10 cellular contexts compared by ENCODE assay signal in the genomic region with DNA sequence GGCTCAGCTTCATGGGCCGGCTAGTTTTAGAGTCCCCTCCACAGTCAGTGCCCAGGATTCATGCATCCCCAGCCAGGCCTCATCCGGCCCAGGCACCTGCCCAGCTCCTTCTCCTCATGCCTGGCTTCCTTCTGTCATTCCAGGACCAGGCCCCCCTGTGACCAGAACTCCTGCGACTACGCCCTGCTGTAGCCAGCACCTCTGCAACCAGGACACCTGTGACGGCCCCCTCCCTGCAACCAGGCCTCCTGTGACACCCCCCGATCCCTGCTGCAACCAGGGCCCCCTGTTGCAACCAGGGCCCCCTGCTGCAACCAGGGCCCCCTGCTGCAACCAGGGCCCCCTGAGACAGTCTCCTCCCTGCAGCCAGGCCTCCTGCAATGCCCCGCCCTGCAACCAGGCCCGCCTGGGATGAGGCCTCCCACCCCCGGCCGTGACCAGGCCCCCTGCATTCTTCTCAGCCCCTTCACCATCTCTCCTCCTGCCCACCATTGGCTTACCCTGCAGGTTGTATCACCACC. TPM values are rescaled to one million over a fixed set of nuclear protein-coding genes. Genes with fewer than 3 reads are reported as not detected.
A peak's percentile ranks its signal among the peaks of the same experiment; 100 is the strongest.
DNase-seq lines count a peak whose midpoint lies in the region; ATAC-seq, FAIRE-seq and TF ChIP-seq lines count a peak whose summit lies in the region.
"Had no signal": no experiment of that assay in that cellular context is flagged by ENCODE, and none has a peak within 500 bp of the region (broad histone marks: within the 10 kb centered on the region; RNA-seq: fewer than 3 reads in every experiment).

No MANE protein-coding gene starts in this region.

- WGBS in HepG2 (ENCODE audit: low lambda C conversion rate): 8% methylated on average over 6 of the region's 10 CpGs
- WGBS in spleen, 5 donors: 74 to 89% (median 83%) methylated on average over 10 of the region's 10 CpGs

- CTCF ChIA-PET in activated B cell treated with CpG ODN at 0.5 μM for 24 hours (lab: Charles Lee) (no interaction called here), HepG2 (lab: Yijun Ruan, JAX; ENCODE audit: low intra/inter-chr PET ratio, low total read pairs) (no interaction called here)

- ATAC-seq in activated B cell treated with CpG ODN at 0.5 μM for 24 hours (ENCODE audit: low read depth) (no peak), HepG2 (peak; percentile 52), HG03354 (IDR thresholded peaks at IDR 0.05; ENCODE audit: poor library complexity, severe bottlenecking, unreplicated experiment) (no peak)
- ATAC-seq: CD8-positive, alpha-beta T cell had no signal

- H3K27me3 Mint-ChIP-seq in activated B cell treated with CpG ODN at 0.5 μM for 24 hours: peaks cover 9% of the 10 kb centered on the region

- peak overlapping the region; percentile 73 for H3K27ac ChIP-seq in HUES48 (ENCODE audit: low read depth, low read length)
- no peak overlapping the region for H3K27ac ChIP-seq in HepG2 (ENCODE audit: extremely low read length, insufficient read depth, low read length)
- peak overlapping the region in 1 of 8 donors; percentile 28 for H3K27ac ChIP-seq in spleen

- intact Hi-C loops in activated B cell treated with CpG ODN at 0.5 μM for 24 hours (cut with micrococcal nuclease) (no loop called here), HepG2 (cut with micrococcal nuclease; ENCODE audit: unreplicated experiment) (no loop called here), spleen (cut with DNase I; ENCODE audit: low total_unique reads) (no loop called here)

- TF ChIP-seq CTCF in activated B cell treated with CpG ODN at 0.5 μM for 24 hours (IDR thresholded peaks at IDR 0.05) (no peak), HepG2 (CRISPR knock-in tag; IDR thresholded peaks at IDR 0.05) (no peak), spleen (IDR thresholded peaks at IDR 0.05 in 8 of 11, conservative IDR thresholded peaks at IDR 0.05 in 3 of 11) (no peak)

- H3K9me3 ChIP-seq in HUES48 (ENCODE audit: control insufficient read depth, insufficient read depth, low read length): no peaks in the 10 kb centered on the region
- no peaks in the 10 kb centered on the region for H3K9me3 ChIP-seq in HepG2 (ENCODE audit: low read length)
- peaks cover 0 to 16% (median 10%) of the 10 kb centered on the region in 8 donors for H3K9me3 ChIP-seq in spleen

- no peaks in the 10 kb centered on the region for H3K79me2 ChIP-seq in HepG2 (ENCODE audit: insufficient read depth, low read length)

- TF ChIP-seq RAD21 in HepG2 (CRISPR knock-in tag; IDR thresholded peaks at IDR 0.05): no peak

- peak; percentile 9 for DNase-seq in activated B cell treated with CpG ODN at 0.5 μM for 24 hours
- no peak for DNase-seq in HepG2 (ENCODE audit: low spot score)
- peak; percentile 52 for DNase-seq in spleen
- DNase-seq in NCI-H345 (lab: John Stamatoyannopoulos, UW): no peak
- DNase-seq in effector CD8-positive, alpha-beta T cell (lab: John Stamatoyannopoulos, UW): no peak
- no peak for DNase-seq in middle frontal gyrus (ENCODE audit: extremely low spot score, low spot score)
- DNase-seq: T-helper 9 cell had no signal

- no peaks in the 10 kb centered on the region for H3K36me3 Mint-ChIP-seq in activated B cell treated with CpG ODN at 0.5 μM for 24 hours (ENCODE audit: low read depth)
- H3K36me3 Mint-ChIP-seq: CD8-positive, alpha-beta T cell had no signal

- no peak overlapping the region for H3K4me3 ChIP-seq in HUES48 (ENCODE audit: low read depth, low read length)
- H3K4me3 ChIP-seq in HepG2 (replicated peaks in 1 of 3; ENCODE audit: insufficient read depth in 1 of 3, low read depth in 2 of 3, low read length in 3 of 3): peak overlapping the region in 1 of 3 experiments; percentile 14; a peak in 1 of 6 replicates
- H3K4me3 ChIP-seq in spleen: no peak overlapping the region

- no peaks in the 10 kb centered on the region for H4K20me1 ChIP-seq in HepG2 (ENCODE audit: insufficient read depth, low read length)

- H3K4me3 Mint-ChIP-seq in activated B cell treated with CpG ODN at 0.5 μM for 24 hours: no peak overlapping the region
- H3K4me3 Mint-ChIP-seq: CD8-positive, alpha-beta T cell had no signal

- POLR2A ChIA-PET in activated B cell treated with CpG ODN at 0.5 μM for 24 hours (lab: Charles Lee) (no interaction called here), HepG2 (lab: Yijun Ruan, JAX) (no interaction called here)

- H3K9me3 Mint-ChIP-seq in activated B cell treated with CpG ODN at 0.5 μM for 24 hours: peaks cover 13% of the 10 kb centered on the region

- H3K4me1 ChIP-seq in HUES48 (ENCODE audit: control insufficient read depth, insufficient read depth, low read length): peaks cover 18% of the 10 kb centered on the region
- peaks cover 17% of the 10 kb centered on the region for H3K4me1 ChIP-seq in HepG2 (ENCODE audit: insufficient read depth, low read length)
- peaks cover 0 to 28% (median 11%) of the 10 kb centered on the region in 6 donors for H3K4me1 ChIP-seq in spleen

- no peak overlapping the region for H3K9ac ChIP-seq in HUES48 (ENCODE audit: low read depth, low read length)
- no peak overlapping the region for H3K9ac ChIP-seq in HepG2 (ENCODE audit: insufficient read depth, low read depth, low read length)

- H3K4me1 Mint-ChIP-seq in activated B cell treated with CpG ODN at 0.5 μM for 24 hours: no peaks in the 10 kb centered on the region

- H3K27me3 ChIP-seq in HUES48 (ENCODE audit: control insufficient read depth, insufficient read depth, low read length): no peaks in the 10 kb centered on the region
- peaks cover 1 to 40% of the 10 kb centered on the region in 2 experiments; a peak in 4 of 5 replicates for H3K27me3 ChIP-seq in HepG2 (ENCODE audit: control insufficient read depth in 1 of 2, insufficient read depth in 2 of 2, low read length in 2 of 2)
- peaks cover 0 to 11% (median 0%) of the 10 kb centered on the region in 7 donors for H3K27me3 ChIP-seq in spleen (replicated peaks in 1 of 7)

- no peak overlapping the region for H3K27ac Mint-ChIP-seq in activated B cell treated with CpG ODN at 0.5 μM for 24 hours
- H3K27ac Mint-ChIP-seq: CD8-positive, alpha-beta T cell had no signal

- FAIRE-seq in HepG2 (lab: Jason Lieb, UNC): no peak

- TF ChIP-seq EP300 in HepG2 (IDR thresholded peaks at IDR 0.05; ENCODE audit: low read depth in 2 of 2, low read length in 2 of 2): no peak
- TF ChIP-seq EP300 in HepG2 (CRISPR knock-in tag; IDR thresholded peaks at IDR 0.05; ENCODE audit: borderline replicate concordance): no peak

- peak overlapping the region; percentile 57 for H3K4me2 ChIP-seq in HepG2 (ENCODE audit: low read depth, low read length)

- in situ Hi-C loops in HepG2 (cut with HindIII; ENCODE audit: extremely low pct_ligation_motif_present, low pct_unique_long_range_greater_than_20kb): no loop called here

- BruUV-seq in HepG2 (replicated peaks; lab: Mats Ljungman, UMichigan): no TSS peak

- no peak overlapping the region for H2AFZ ChIP-seq in HepG2 (ENCODE audit: low read length)

- TF ChIP-seq POLR2A in HepG2 (IDR thresholded peaks at IDR 0.05; ENCODE audit: insufficient read depth in 1 of 2, low read depth in 2 of 2, low read length in 2 of 2) (no peak), spleen (IDR thresholded peaks at IDR 0.05) (no peak)

- H3K36me3 ChIP-seq in HUES48 (ENCODE audit: control insufficient read depth, insufficient read depth, low read length) (no peaks in the 10 kb centered on the region), HepG2 (replicated peaks in 1 of 2; ENCODE audit: control insufficient read depth in 1 of 2, insufficient read depth in 2 of 2, low read length in 2 of 2) (no peaks in the 10 kb centered on the region), spleen (no peaks in the 10 kb centered on the region)

RNA-seq across cellular contexts. Expression of a gene that starts 46.8 kb away (rescaled TPM):
- total RNA-seq in activated B cell treated with CpG ODN at 0.5 μM for 24 hours (not detected in 2 replicates), HepG2 (2016; rRNA removed; fragmentation: Illumina TruSeq; extraction: Trizol) (not detected in 2 replicates), spleen (1 to 10 TPM; 1.2 to 5.5 (median 3.1) TPM)
- total RNA-seq in HepG2 (2016; cell fraction: cytosol; rRNA removed; fragmentation: Illumina TruSeq; extraction: Trizol; ENCODE audit: low read depth): not detected in 2 replicates
- total RNA-seq in HepG2 (2016; cell fraction: insoluble cytoplasmic fraction; rRNA removed; fragmentation: Illumina TruSeq; extraction: Trizol): 0.04 TPM in 1 of 2 replicates, not detected in the other
- total RNA-seq in HepG2 (2016; cell fraction: membrane; rRNA removed; fragmentation: Illumina TruSeq; extraction: Trizol): not detected in 2 replicates
- total RNA-seq in HepG2 (2016; cell fraction: nucleus; rRNA removed; fragmentation: Illumina TruSeq; extraction: Trizol): not detected in 2 replicates
- polyA plus RNA-seq in HepG2 (2011; rRNA removed) (0.16 and 0.17 TPM in 2 replicates), spleen (1 to 10 TPM in 2 of 3 donors, under 1 TPM in 1; 0.26 to 2.5 (median 1.9) TPM)
- polyA plus RNA-seq in HepG2 (2011; cell fraction: cytosol; rRNA removed): 0.12 and 0.31 TPM in 2 replicates
- polyA plus RNA-seq in HepG2 (2011; cell fraction: nucleus; rRNA removed): 0.12 and 0.19 TPM in 2 replicates
- polyA plus RNA-seq in HepG2 (2012): not detected in 2 replicates
- polyA plus RNA-seq in HepG2 (2016; cell fraction: cytosol; fragmentation: Illumina TruSeq; extraction: Trizol; ENCODE audit: low read depth): 0.07 TPM in 1 of 2 replicates, not detected in the other
- polyA plus RNA-seq in HepG2 (2016; cell fraction: insoluble cytoplasmic fraction; fragmentation: Illumina TruSeq; extraction: Trizol; ENCODE audit: low read depth): not detected in 2 replicates
- not detected in 2 replicates for polyA plus RNA-seq in HepG2 (2016; cell fraction: membrane; fragmentation: Illumina TruSeq; extraction: Trizol; ENCODE audit: low read depth)
- not detected in 2 replicates for polyA plus RNA-seq in HepG2 (2016; cell fraction: nucleus; fragmentation: Illumina TruSeq; extraction: Trizol; ENCODE audit: insufficient read depth, low read depth)
- 0.18 and 0.47 TPM in 2 replicates for polyA minus RNA-seq in HepG2 (2011; rRNA and poly(A)+ RNA removed; ENCODE audit: low replicate concordance)
- polyA minus RNA-seq in HepG2 (2011; cell fraction: cytosol; rRNA and poly(A)+ RNA removed): not detected in 2 replicates
- polyA minus RNA-seq in HepG2 (2011; cell fraction: nucleus; rRNA and poly(A)+ RNA removed): not detected in 2 replicates
- total RNA-seq: CD8-positive, alpha-beta T cell had no signal

Comparison
In these comparisons a context has a peak if more than half of its experiments do, and no peak if none do; other contexts are left out.
1. DNase-seq: peak in activated B cell treated with CpG ODN at 0.5 μM for 24 hours (single experiment) and spleen (single experiment); none in HepG2 (single experiment), NCI-H345 (single experiment), effector CD8-positive, alpha-beta T cell (single experiment) and middle frontal gyrus (single experiment).